In genomic region chr4:23889814-23890269, GRCh38 we compare ENCODE assay signal across 1 cellular context.
TF ChIP-seq lines count a peak whose summit lies in the region.

A gene with protein sequence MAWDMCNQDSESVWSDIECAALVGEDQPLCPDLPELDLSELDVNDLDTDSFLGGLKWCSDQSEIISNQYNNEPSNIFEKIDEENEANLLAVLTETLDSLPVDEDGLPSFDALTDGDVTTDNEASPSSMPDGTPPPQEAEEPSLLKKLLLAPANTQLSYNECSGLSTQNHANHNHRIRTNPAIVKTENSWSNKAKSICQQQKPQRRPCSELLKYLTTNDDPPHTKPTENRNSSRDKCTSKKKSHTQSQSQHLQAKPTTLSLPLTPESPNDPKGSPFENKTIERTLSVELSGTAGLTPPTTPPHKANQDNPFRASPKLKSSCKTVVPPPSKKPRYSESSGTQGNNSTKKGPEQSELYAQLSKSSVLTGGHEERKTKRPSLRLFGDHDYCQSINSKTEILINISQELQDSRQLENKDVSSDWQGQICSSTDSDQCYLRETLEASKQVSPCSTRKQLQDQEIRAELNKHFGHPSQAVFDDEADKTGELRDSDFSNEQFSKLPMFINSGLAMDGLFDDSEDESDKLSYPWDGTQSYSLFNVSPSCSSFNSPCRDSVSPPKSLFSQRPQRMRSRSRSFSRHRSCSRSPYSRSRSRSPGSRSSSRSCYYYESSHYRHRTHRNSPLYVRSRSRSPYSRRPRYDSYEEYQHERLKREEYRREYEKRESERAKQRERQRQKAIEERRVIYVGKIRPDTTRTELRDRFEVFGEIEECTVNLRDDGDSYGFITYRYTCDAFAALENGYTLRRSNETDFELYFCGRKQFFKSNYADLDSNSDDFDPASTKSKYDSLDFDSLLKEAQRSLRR (minus strand): TSS chr4:23890047. CDS start chr4:23889957, 90 bp downstream.

TF ChIP-seq in HepG2, 621 proteins besides CTCF, POLR2A, EP300 and RAD21 (continued from another document and continues in another):
- TF ChIP-seq ZNF609 (CRISPR knock-in tag; IDR thresholded peaks at IDR 0.05; ENCODE audit: borderline replicate concordance), result peak; percentile 43; the same call in 1 of the 2 replicates
- peak; percentile 38; the same call in 1 of the 2 replicates for TF ChIP-seq FOXK1 (CRISPR knock-in tag; IDR thresholded peaks at IDR 0.05; ENCODE audit: borderline replicate concordance, low read depth)
- no peak for TF ChIP-seq GPBP1L1 (CRISPR knock-in tag; IDR thresholded peaks at IDR 0.05)
- TF ChIP-seq DNMT1 (CRISPR knock-in tag; IDR thresholded peaks at IDR 0.05), result no peak
- no peak for TF ChIP-seq NFYB (CRISPR knock-in tag; IDR thresholded peaks at IDR 0.05)
- TF ChIP-seq, protein P1, sequence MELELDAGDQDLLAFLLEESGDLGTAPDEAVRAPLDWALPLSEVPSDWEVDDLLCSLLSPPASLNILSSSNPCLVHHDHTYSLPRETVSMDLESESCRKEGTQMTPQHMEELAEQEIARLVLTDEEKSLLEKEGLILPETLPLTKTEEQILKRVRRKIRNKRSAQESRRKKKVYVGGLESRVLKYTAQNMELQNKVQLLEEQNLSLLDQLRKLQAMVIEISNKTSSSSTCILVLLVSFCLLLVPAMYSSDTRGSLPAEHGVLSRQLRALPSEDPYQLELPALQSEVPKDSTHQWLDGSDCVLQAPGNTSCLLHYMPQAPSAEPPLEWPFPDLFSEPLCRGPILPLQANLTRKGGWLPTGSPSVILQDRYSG (CRISPR knock-in tag; IDR thresholded peaks at IDR 0.05), result no peak
- no peak for TF ChIP-seq ZBTB34 (CRISPR knock-in tag; IDR thresholded peaks at IDR 0.05)
- TF ChIP-seq KDM3A (CRISPR knock-in tag; IDR thresholded peaks at IDR 0.05; ENCODE audit: low read depth), result no peak
- no peak for TF ChIP-seq KLF13 (CRISPR knock-in tag; IDR thresholded peaks at IDR 0.05)
- TF ChIP-seq ZNF780A (CRISPR knock-in tag; IDR thresholded peaks at IDR 0.05), result no peak
- no peak for TF ChIP-seq ZNF816 (CRISPR knock-in tag; IDR thresholded peaks at IDR 0.05; ENCODE audit: borderline replicate concordance)
- TF ChIP-seq, protein P2, sequence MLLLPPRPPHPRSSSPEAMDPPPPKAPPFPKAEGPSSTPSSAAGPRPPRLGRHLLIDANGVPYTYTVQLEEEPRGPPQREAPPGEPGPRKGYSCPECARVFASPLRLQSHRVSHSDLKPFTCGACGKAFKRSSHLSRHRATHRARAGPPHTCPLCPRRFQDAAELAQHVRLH (CRISPR knock-in tag; IDR thresholded peaks at IDR 0.05; ENCODE audit: borderline replicate concordance, low read depth), result peak; percentile 88; the same call in 1 of the 2 replicates
- no peak for TF ChIP-seq REL (CRISPR knock-in tag; conservative IDR thresholded peaks at IDR 0.05)
- no peak for TF ChIP-seq RORA (CRISPR knock-in tag; IDR thresholded peaks at IDR 0.05)
- TF ChIP-seq ZNF598 (CRISPR knock-in tag; IDR thresholded peaks at IDR 0.05; ENCODE audit: borderline replicate concordance), result no peak
- TF ChIP-seq TRIM24 (CRISPR knock-in tag; IDR thresholded peaks at IDR 0.05), result no peak
- no peak for TF ChIP-seq ZKSCAN1 (IDR thresholded peaks at IDR 0.05; ENCODE audit: low read length)
- TF ChIP-seq ZNF292 (CRISPR knock-in tag; IDR thresholded peaks at IDR 0.05; ENCODE audit: borderline replicate concordance, low read depth), result peak; percentile 80; the same call in 1 of the 2 replicates
- TF ChIP-seq CSRNP2 (CRISPR knock-in tag; conservative IDR thresholded peaks at IDR 0.05; ENCODE audit: low read depth), result no peak
- TF ChIP-seq, protein P3, sequence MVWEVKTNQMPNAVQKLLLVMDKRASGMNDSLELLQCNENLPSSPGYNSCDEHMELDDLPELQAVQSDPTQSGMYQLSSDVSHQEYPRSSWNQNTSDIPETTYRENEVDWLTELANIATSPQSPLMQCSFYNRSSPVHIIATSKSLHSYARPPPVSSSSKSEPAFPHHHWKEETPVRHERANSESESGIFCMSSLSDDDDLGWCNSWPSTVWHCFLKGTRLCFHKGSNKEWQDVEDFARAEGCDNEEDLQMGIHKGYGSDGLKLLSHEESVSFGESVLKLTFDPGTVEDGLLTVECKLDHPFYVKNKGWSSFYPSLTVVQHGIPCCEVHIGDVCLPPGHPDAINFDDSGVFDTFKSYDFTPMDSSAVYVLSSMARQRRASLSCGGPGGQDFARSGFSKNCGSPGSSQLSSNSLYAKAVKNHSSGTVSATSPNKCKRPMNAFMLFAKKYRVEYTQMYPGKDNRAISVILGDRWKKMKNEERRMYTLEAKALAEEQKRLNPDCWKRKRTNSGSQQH (CRISPR knock-in tag; IDR thresholded peaks at IDR 0.05; ENCODE audit: low read depth), result peak; percentile 87; the same call in 1 of the 2 replicates
- 0 out of 2 replicates have a peak, but pooled peaks have one; percentile 47 for TF ChIP-seq MIXL1 (CRISPR knock-in tag; IDR thresholded peaks at IDR 0.05)
- TF ChIP-seq NR2F6 (IDR thresholded peaks at IDR 0.05), result no peak
- TF ChIP-seq NR2F6 (CRISPR knock-in tag; IDR thresholded peaks at IDR 0.05), result peak; percentile 28; the same call in 1 of the 2 replicates
- no peak for TF ChIP-seq SOX6 (IDR thresholded peaks at IDR 0.05)
- TF ChIP-seq SOX6 (CRISPR knock-in tag; IDR thresholded peaks at IDR 0.05), result peak; percentile 71
- TF ChIP-seq YEATS2 (CRISPR knock-in tag; IDR thresholded peaks at IDR 0.05; ENCODE audit: borderline replicate concordance), result no peak
- TF ChIP-seq POGZ (CRISPR knock-in tag; IDR thresholded peaks at IDR 0.05), result peak; percentile 62; the same call in 1 of the 2 replicates
- TF ChIP-seq MED13 (CRISPR knock-in tag; IDR thresholded peaks at IDR 0.05), result no peak
- TF ChIP-seq CBX5 (CRISPR knock-in tag; IDR thresholded peaks at IDR 0.05; ENCODE audit: borderline replicate concordance), result no peak
- no peak for TF ChIP-seq THAP7 (CRISPR knock-in tag; IDR thresholded peaks at IDR 0.05)
- no peak; the same call in 1 of the 2 replicates for TF ChIP-seq NRL (CRISPR knock-in tag; IDR thresholded peaks at IDR 0.05; ENCODE audit: borderline replicate concordance)
- no peak for TF ChIP-seq ZBTB39 (CRISPR knock-in tag; IDR thresholded peaks at IDR 0.05)
- no peak for TF ChIP-seq GLI4 (CRISPR knock-in tag; IDR thresholded peaks at IDR 0.05; ENCODE audit: borderline replicate concordance)
- TF ChIP-seq ATF7 (IDR thresholded peaks at IDR 0.05), result peak; percentile 97
- TF ChIP-seq ATF7 (CRISPR knock-in tag; IDR thresholded peaks at IDR 0.05), result peak; percentile 55; the same call in 1 of the 2 replicates
- no peak for TF ChIP-seq ZNF740 (CRISPR knock-in tag; IDR thresholded peaks at IDR 0.05)
- TF ChIP-seq ZNF644 (CRISPR knock-in tag; IDR thresholded peaks at IDR 0.05; ENCODE audit: low read depth), result no peak
- no peak for TF ChIP-seq ZNF441 (CRISPR knock-in tag; IDR thresholded peaks at IDR 0.05; ENCODE audit: borderline replicate concordance)
- TF ChIP-seq, protein P4, sequence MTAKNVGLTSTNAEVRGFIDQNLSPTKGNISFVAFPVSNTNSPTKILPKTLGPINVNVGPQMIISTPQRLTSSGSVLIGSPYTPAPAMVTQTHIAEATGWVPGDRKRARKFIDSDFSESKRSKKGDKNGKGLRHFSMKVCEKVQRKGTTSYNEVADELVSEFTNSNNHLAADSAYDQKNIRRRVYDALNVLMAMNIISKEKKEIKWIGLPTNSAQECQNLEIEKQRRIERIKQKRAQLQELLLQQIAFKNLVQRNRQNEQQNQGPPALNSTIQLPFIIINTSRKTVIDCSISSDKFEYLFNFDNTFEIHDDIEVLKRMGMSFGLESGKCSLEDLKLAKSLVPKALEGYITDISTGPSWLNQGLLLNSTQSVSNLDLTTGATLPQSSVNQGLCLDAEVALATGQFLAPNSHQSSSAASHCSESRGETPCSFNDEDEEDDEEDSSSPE (CRISPR knock-in tag; IDR thresholded peaks at IDR 0.05), result 0 out of 2 replicates have a peak, but pooled peaks have one; percentile 14
- no peak for TF ChIP-seq ZFP36 (IDR thresholded peaks at IDR 0.05; ENCODE audit: borderline replicate concordance, low read depth, low read length, partially characterized antibody)
